Comparison of ENCODE assay signal across 8 cellular contexts in genomic region chr1:182249201-182249676, GRCh38.
A peak's percentile ranks its signal among the peaks of the same experiment; 100 is the strongest.
DNase-seq lines count a peak whose midpoint lies in the region; ATAC-seq, FAIRE-seq and TF ChIP-seq lines count a peak whose summit lies in the region.

No MANE protein-coding gene starts in this region.

- FAIRE-seq in D721Med (lab: Jason Lieb, UNC) = no peak

- no peak overlapping the region for H3K27ac ChIP-seq in CD8-positive, alpha-beta T cell (ENCODE audit: low read depth, low read length)

- H3K4me1 ChIP-seq in CD8-positive, alpha-beta T cell (ENCODE audit: insufficient read depth, low read length) = no peaks in the 10 kb centered on the region

- TF ChIP-seq CTCF in endothelial cell (IDR thresholded peaks at IDR 0.05; ENCODE audit: unreplicated experiment) = no peak
- no peak for TF ChIP-seq CTCF in D721Med (IDR thresholded peaks at IDR 0.05; ENCODE audit: insufficient read depth, missing control alignments)
- TF ChIP-seq CTCF in CD8-positive, alpha-beta T cell (IDR thresholded peaks at IDR 0.05) = no peak

- DNase-seq in activated CD4-positive, alpha-beta T cell treated with anti-CD3 and anti-CD28 coated beads, Interleukin-2, amount 10 ng/mL, durations not matched to agents 24 days and 14 days = peak; percentile 79
- no peak for DNase-seq in activated CD4-positive, alpha-beta T cell treated with anti-CD3 and anti-CD28 coated beads for 4 hours
- DNase-seq in activated T-cell treated with anti-CD3 and anti-CD28 coated beads, Interleukin-2, amount 50 U/mL, for 48 hours = peak; percentile 72 to 74
- DNase-seq in endothelial cell (ENCODE audit: low spot score) (no peak), D721Med (ENCODE audit: insufficient read length, low spot score) (no peak)
- no peak for DNase-seq in CD8-positive, alpha-beta T cell

- H3K27me3 Mint-ChIP-seq in activated CD4-positive, alpha-beta T cell treated with anti-CD3 and anti-CD28 coated beads, Interleukin-2, amount 10 ng/mL, durations not matched to agents 24 days and 14 days = no peaks in the 10 kb centered on the region
- peaks cover 32% of the 10 kb centered on the region for H3K27me3 Mint-ChIP-seq in stimulated activated memory B cell treated with anti-CD40 and anti-IgM and Interleukin-4, amounts not matched to agents 10 μg/mL and 1 μg/mL and 100 μg/mL, for 72 hours
- H3K27me3 Mint-ChIP-seq in endothelial cell (ENCODE audit: unreplicated experiment) = peaks cover 2% of the 10 kb centered on the region
- peaks cover 2% of the 10 kb centered on the region for H3K27me3 Mint-ChIP-seq in CD8-positive, alpha-beta T cell (ENCODE audit: low read depth)

- POLR2A ChIA-PET in CD8-positive, alpha-beta T cell (lab: Charles Lee) = no interaction called here

- no peaks in the 10 kb centered on the region for H3K9me3 Mint-ChIP-seq in activated CD4-positive, alpha-beta T cell treated with anti-CD3 and anti-CD28 coated beads, Interleukin-2, amount 10 ng/mL, durations not matched to agents 24 days and 14 days
- no peaks in the 10 kb centered on the region for H3K9me3 Mint-ChIP-seq in stimulated activated memory B cell treated with anti-CD40 and anti-IgM and Interleukin-4, amounts not matched to agents 10 μg/mL and 1 μg/mL and 100 μg/mL, for 72 hours
- H3K9me3 Mint-ChIP-seq in endothelial cell (ENCODE audit: unreplicated experiment) = no peaks in the 10 kb centered on the region
- no peaks in the 10 kb centered on the region for H3K9me3 Mint-ChIP-seq in CD8-positive, alpha-beta T cell

- H3K36me3 Mint-ChIP-seq in activated CD4-positive, alpha-beta T cell treated with anti-CD3 and anti-CD28 coated beads, Interleukin-2, amount 10 ng/mL, durations not matched to agents 24 days and 14 days (ENCODE audit: low read depth) = no peaks in the 10 kb centered on the region
- H3K36me3 Mint-ChIP-seq in stimulated activated memory B cell treated with anti-CD40 and anti-IgM and Interleukin-4, amounts not matched to agents 10 μg/mL and 1 μg/mL and 100 μg/mL, for 72 hours = no peaks in the 10 kb centered on the region
- H3K36me3 Mint-ChIP-seq in endothelial cell (ENCODE audit: low read depth, unreplicated experiment) = no peaks in the 10 kb centered on the region
- H3K36me3 Mint-ChIP-seq in CD8-positive, alpha-beta T cell = no peaks in the 10 kb centered on the region

- H3K4me1 Mint-ChIP-seq in activated CD4-positive, alpha-beta T cell treated with anti-CD3 and anti-CD28 coated beads, Interleukin-2, amount 10 ng/mL, durations not matched to agents 24 days and 14 days = peaks cover 14% of the 10 kb centered on the region
- H3K4me1 Mint-ChIP-seq in stimulated activated memory B cell treated with anti-CD40 and anti-IgM and Interleukin-4, amounts not matched to agents 10 μg/mL and 1 μg/mL and 100 μg/mL, for 72 hours = no peaks in the 10 kb centered on the region
- H3K4me1 Mint-ChIP-seq in endothelial cell (ENCODE audit: unreplicated experiment) = no peaks in the 10 kb centered on the region
- H3K4me1 Mint-ChIP-seq in CD8-positive, alpha-beta T cell (ENCODE audit: low read depth) = peaks cover 2% of the 10 kb centered on the region

- peak overlapping the region; percentile 80 for H3K27ac Mint-ChIP-seq in activated CD4-positive, alpha-beta T cell treated with anti-CD3 and anti-CD28 coated beads, Interleukin-2, amount 10 ng/mL, durations not matched to agents 24 days and 14 days
- no peak overlapping the region for H3K27ac Mint-ChIP-seq in stimulated activated memory B cell treated with anti-CD40 and anti-IgM and Interleukin-4, amounts not matched to agents 10 μg/mL and 1 μg/mL and 100 μg/mL, for 72 hours
- H3K27ac Mint-ChIP-seq in endothelial cell (ENCODE audit: unreplicated experiment) = no peak overlapping the region
- no peak overlapping the region for H3K27ac Mint-ChIP-seq in CD8-positive, alpha-beta T cell

- H3K27me3 ChIP-seq in CD8-positive, alpha-beta T cell (ENCODE audit: insufficient read depth, low read length) = no peaks in the 10 kb centered on the region

- H3K4me3 ChIP-seq in CD8-positive, alpha-beta T cell (ENCODE audit: low read depth, low read length) = no peak overlapping the region

- intact Hi-C loops in activated CD4-positive, alpha-beta T cell treated with anti-CD3 and anti-CD28 coated beads, Interleukin-2, amount 10 ng/mL, durations not matched to agents 24 days and 14 days (cut with micrococcal nuclease) = loop anchor here (1.0 to 10.0 kb wide), 6 partner anchors 53 to 466 kb away; partner anchors contain the start of gene GLUL
- intact Hi-C loops in CD8-positive, alpha-beta T cell (cut with DNase I, micrococcal nuclease) = loop anchor here in 1 of 2 experiments (10.0 kb wide), 1 partner anchor 46 kb away; no protein-coding TSS in a partner anchor

- no peaks in the 10 kb centered on the region for H3K9me3 ChIP-seq in CD8-positive, alpha-beta T cell (ENCODE audit: low read length)

- ATAC-seq in HG02884 (IDR thresholded peaks at IDR 0.05; ENCODE audit: unreplicated experiment) = peak; percentile 83
- ATAC-seq in stimulated activated memory B cell treated with anti-CD40 and anti-IgM and Interleukin-4, amounts not matched to agents 10 μg/mL and 1 μg/mL and 100 μg/mL, for 72 hours = peak; percentile 60
- no peak for ATAC-seq in CD8-positive, alpha-beta T cell

- H3K4me3 Mint-ChIP-seq in activated CD4-positive, alpha-beta T cell treated with anti-CD3 and anti-CD28 coated beads, Interleukin-2, amount 10 ng/mL, durations not matched to agents 24 days and 14 days = no peak overlapping the region
- H3K4me3 Mint-ChIP-seq in stimulated activated memory B cell treated with anti-CD40 and anti-IgM and Interleukin-4, amounts not matched to agents 10 μg/mL and 1 μg/mL and 100 μg/mL, for 72 hours = no peak overlapping the region
- no peak overlapping the region for H3K4me3 Mint-ChIP-seq in endothelial cell (ENCODE audit: unreplicated experiment)
- H3K4me3 Mint-ChIP-seq in CD8-positive, alpha-beta T cell = no peak overlapping the region

- H3K36me3 ChIP-seq in CD8-positive, alpha-beta T cell (ENCODE audit: insufficient read depth, low read length) = no peaks in the 10 kb centered on the region

- CTCF ChIA-PET in CD8-positive, alpha-beta T cell (lab: Charles Lee) = interaction anchor here (1.4 kb wide), 1 partner anchor 107 kb away, joined by 5 read pairs; no protein-coding TSS in a partner anchor

Comparison
In these comparisons a context has a peak if more than half of its experiments do, and no peak if none do; other contexts are left out.
1. DNase-seq: peak in activated CD4-positive, alpha-beta T cell treated with anti-CD3 and anti-CD28 coated beads, Interleukin-2, amount 10 ng/mL, durations not matched to agents 24 days and 14 days (single experiment) and activated T-cell treated with anti-CD3 and anti-CD28 coated beads, Interleukin-2, amount 50 U/mL, for 48 hours (2 of 2); none in activated CD4-positive, alpha-beta T cell treated with anti-CD3 and anti-CD28 coated beads for 4 hours (0 of 2), endothelial cell (single experiment), D721Med (single experiment) and CD8-positive, alpha-beta T cell (0 of 7).